Comparison of ENCODE assay signal across 8 cellular contexts in genomic region chr20:25197173-25197869, GRCh38. TPM values are rescaled to one million over a fixed set of nuclear protein-coding genes. Genes with fewer than 3 reads are reported as not detected.
DNase-seq lines count a peak whose midpoint lies in the region; ATAC-seq lines count a peak whose summit lies in the region.

No MANE protein-coding gene starts in this region.

- POLR2A ChIA-PET in activated CD4-positive, alpha-beta memory T cell treated with anti-CD3 and anti-CD28 coated beads, Interleukin-2, amount 10 ng/mL, durations not matched to agents 7 days and 5 days (lab: Charles Lee), result no interaction called here

- H3K36me3 Mint-ChIP-seq in stimulated activated naive CD8-positive, alpha-beta T cell treated with anti-CD3 and anti-CD28 coated beads, Interleukin-15, Interleukin-2, amounts not matched to agents 100 ng/mL and 50 ng/mL, for 24 hours (ENCODE audit: low read depth), result no peaks in the 10 kb centered on the region
- H3K36me3 Mint-ChIP-seq in activated CD4-positive, alpha-beta memory T cell treated with anti-CD3 and anti-CD28 coated beads, Interleukin-2, amount 10 ng/mL, durations not matched to agents 7 days and 5 days (ENCODE audit: low read depth), result peaks cover 6% of the 10 kb centered on the region

- no peak for ATAC-seq in stimulated activated naive CD8-positive, alpha-beta T cell treated with anti-CD3 and anti-CD28 coated beads, Interleukin-15, Interleukin-2, amounts not matched to agents 100 U/mL and 50 U/mL, for 24 hours
- no peak for ATAC-seq in HG03045 (IDR thresholded peaks at IDR 0.05; ENCODE audit: unreplicated experiment)
- ATAC-seq in GM18858 (IDR thresholded peaks at IDR 0.05; ENCODE audit: unreplicated experiment), result no peak
- ATAC-seq in HG02588 (IDR thresholded peaks at IDR 0.05; ENCODE audit: unreplicated experiment), result no peak

- DNase-seq in stimulated activated naive CD8-positive, alpha-beta T cell treated with anti-CD3 and anti-CD28 coated beads, Interleukin-15, Interleukin-2, amounts not matched to agents 100 U/mL and 50 U/mL, for 24 hours, result no peak
- DNase-seq in activated CD4-positive, alpha-beta memory T cell treated with anti-CD3 and anti-CD28 coated beads, Interleukin-2, amount 10 ng/mL, durations not matched to agents 7 days and 5 days, result no peak
- no peak for DNase-seq in superior temporal gyrus (ENCODE audit: extremely low spot score)

- peak overlapping the region; percentile 94 for H3K4me3 Mint-ChIP-seq in stimulated activated naive CD8-positive, alpha-beta T cell treated with anti-CD3 and anti-CD28 coated beads, Interleukin-15, Interleukin-2, amounts not matched to agents 100 ng/mL and 50 ng/mL, for 24 hours
- peak overlapping the region; percentile 88 for H3K4me3 Mint-ChIP-seq in activated CD4-positive, alpha-beta memory T cell treated with anti-CD3 and anti-CD28 coated beads, Interleukin-2, amount 10 ng/mL, durations not matched to agents 7 days and 5 days

- H3K27ac Mint-ChIP-seq in stimulated activated naive CD8-positive, alpha-beta T cell treated with anti-CD3 and anti-CD28 coated beads, Interleukin-15, Interleukin-2, amounts not matched to agents 100 ng/mL and 50 ng/mL, for 24 hours, result peak overlapping the region; percentile 15
- H3K27ac Mint-ChIP-seq in activated CD4-positive, alpha-beta memory T cell treated with anti-CD3 and anti-CD28 coated beads, Interleukin-2, amount 10 ng/mL, durations not matched to agents 7 days and 5 days, result peak overlapping the region; percentile 0

- peaks cover 41% of the 10 kb centered on the region for H3K4me1 Mint-ChIP-seq in stimulated activated naive CD8-positive, alpha-beta T cell treated with anti-CD3 and anti-CD28 coated beads, Interleukin-15, Interleukin-2, amounts not matched to agents 100 ng/mL and 50 ng/mL, for 24 hours (ENCODE audit: low read depth)
- peaks cover 35% of the 10 kb centered on the region for H3K4me1 Mint-ChIP-seq in activated CD4-positive, alpha-beta memory T cell treated with anti-CD3 and anti-CD28 coated beads, Interleukin-2, amount 10 ng/mL, durations not matched to agents 7 days and 5 days

- H3K9me3 Mint-ChIP-seq in stimulated activated naive CD8-positive, alpha-beta T cell treated with anti-CD3 and anti-CD28 coated beads, Interleukin-15, Interleukin-2, amounts not matched to agents 100 ng/mL and 50 ng/mL, for 24 hours, result no peaks in the 10 kb centered on the region
- no peaks in the 10 kb centered on the region for H3K9me3 Mint-ChIP-seq in activated CD4-positive, alpha-beta memory T cell treated with anti-CD3 and anti-CD28 coated beads, Interleukin-2, amount 10 ng/mL, durations not matched to agents 7 days and 5 days

- no peaks in the 10 kb centered on the region for H3K27me3 Mint-ChIP-seq in stimulated activated naive CD8-positive, alpha-beta T cell treated with anti-CD3 and anti-CD28 coated beads, Interleukin-15, Interleukin-2, amounts not matched to agents 100 ng/mL and 50 ng/mL, for 24 hours
- H3K27me3 Mint-ChIP-seq in activated CD4-positive, alpha-beta memory T cell treated with anti-CD3 and anti-CD28 coated beads, Interleukin-2, amount 10 ng/mL, durations not matched to agents 7 days and 5 days, result no peaks in the 10 kb centered on the region

- H3K9me3 ChIP-seq in iPS-18c (ENCODE audit: control insufficient read depth, insufficient read depth, low read length), result no peaks in the 10 kb centered on the region

- CTCF ChIA-PET in activated CD4-positive, alpha-beta memory T cell treated with anti-CD3 and anti-CD28 coated beads, Interleukin-2, amount 10 ng/mL, durations not matched to agents 7 days and 5 days (lab: Charles Lee), result no interaction called here

- H3K4me3 ChIP-seq in iPS-18c (ENCODE audit: insufficient read depth, low read depth, low read length), result peak overlapping the region; percentile 93

RNA-seq across cellular contexts. Expression of gene ENTPD6, which starts 1.8 kb away (rescaled TPM):
- total RNA-seq in activated CD4-positive, alpha-beta memory T cell treated with anti-CD3 and anti-CD28 coated beads, Interleukin-2, amount 10 ng/mL, durations not matched to agents 7 days and 5 days, result 10 to 100 TPM; 47.7 to 48.2 TPM

RNA-seq across cellular contexts. Expression of gene PYGB, which starts 50.6 kb away (rescaled TPM):
- total RNA-seq in activated CD4-positive, alpha-beta memory T cell treated with anti-CD3 and anti-CD28 coated beads, Interleukin-2, amount 10 ng/mL, durations not matched to agents 7 days and 5 days, result 10 to 100 TPM; 28.4 to 29.8 TPM
